In genomic region chr2:144607899-144608477, GRCh38 we compare ENCODE assay signal across 12 cellular contexts.
DNase-seq lines count a peak whose midpoint lies in the region; ATAC-seq and TF ChIP-seq lines count a peak whose summit lies in the region.
"Had no signal": no experiment of that assay in that cellular context is flagged by ENCODE, and none has a peak within 500 bp of the region (broad histone marks: within the 10 kb centered on the region; RNA-seq: fewer than 3 reads in every experiment).

No MANE protein-coding gene starts in this region.

- intact Hi-C loops in MCF 10A (cut with micrococcal nuclease) (no loop called here), mammary epithelial cell (cut with micrococcal nuclease) (no loop called here)

- H3K36me3 ChIP-seq in mammary epithelial cell (ENCODE audit: insufficient read depth, low read length), result no peaks in the 10 kb centered on the region
- H3K36me3 ChIP-seq in upper lobe of left lung, result no peaks in the 10 kb centered on the region

- H3K36me3 Mint-ChIP-seq in MCF 10A (ENCODE audit: insufficient read depth, unreplicated experiment) (no peaks in the 10 kb centered on the region), chondrocyte (ENCODE audit: low read depth) (no peaks in the 10 kb centered on the region), memory B cell (no peaks in the 10 kb centered on the region)
- H3K36me3 Mint-ChIP-seq: brain had no signal

- POLR2A ChIA-PET in MCF 10A (lab: Yijun Ruan, JAX), result interaction anchor here (0.9 to 1.2 kb wide), 4 partner anchors 11 to 52 kb away, joined by 3 to 4 read pairs (median 4); no protein-coding TSS in a partner anchor

- dilution Hi-C loops in mammary epithelial cell (cut with HindIII; ENCODE audit: low sequenced_read_pairs), result no loop called here

- DNase-seq in MCF 10A (ENCODE audit: unreplicated experiment) (peak; percentile 29), mammary epithelial cell (no peak), chondrocyte (ENCODE audit: low spot score) (no peak), memory B cell (ENCODE audit: low spot score in 2 of 2) (no peak), upper lobe of left lung (peak in 1 of 2 donors; percentile 29), HPDE6-E6E7 (ENCODE audit: extremely low spot score) (no peak), HuH-7 (ENCODE audit: low spot score) (no peak), NCI-H1105 (lab: John Stamatoyannopoulos, UW) (no peak)
- DNase-seq: activated CD8-positive, alpha-beta memory T cell treated with anti-CD3 and anti-CD28 coated beads for 24 hours; glutamatergic neuron; stimulated activated CD4-positive, alpha-beta T cell treated with anti-CD3 and anti-CD28 coated beads, Interleukin-4, amount 100 ng/mL, for 4 hours had no signal

- H3K4me3 Mint-ChIP-seq in MCF 10A (ENCODE audit: unreplicated experiment), result no peak overlapping the region
- H3K4me3 Mint-ChIP-seq in chondrocyte (ENCODE audit: unreplicated experiment), result peak overlapping the region; percentile 17
- H3K4me3 Mint-ChIP-seq in memory B cell, result no peak overlapping the region
- H3K4me3 Mint-ChIP-seq: brain had no signal

- TF ChIP-seq CTCF in MCF 10A (IDR thresholded peaks at IDR 0.05; ENCODE audit: unreplicated experiment) (no peak), mammary epithelial cell (conservative IDR thresholded peaks at IDR 0.05 in 1 of 2, IDR thresholded peaks at IDR 0.05 in 1 of 2; ENCODE audit: extremely low read depth in 1 of 2, insufficient read depth in 1 of 2, low read depth in 1 of 2, low read length in 2 of 2) (no peak), chondrocyte (IDR thresholded peaks at IDR 0.05) (peak; percentile 14), upper lobe of left lung (IDR thresholded peaks at IDR 0.05) (peak in 1 of 6 experiments; percentile 9)

- H3K4me3 ChIP-seq in mammary epithelial cell (replicated peaks in 1 of 3; ENCODE audit: insufficient read depth in 1 of 3, low read depth in 2 of 3, low read length in 3 of 3) (no peak overlapping the region), upper lobe of left lung (no peak overlapping the region)

- TF ChIP-seq POLR2A in upper lobe of left lung (IDR thresholded peaks at IDR 0.05), result no peak

- no peaks in the 10 kb centered on the region for H4K20me1 ChIP-seq in mammary epithelial cell (ENCODE audit: insufficient read depth, low read length)

- H3K27ac ChIP-seq in mammary epithelial cell (ENCODE audit: insufficient read depth, low read depth, low read length) (no peak overlapping the region), upper lobe of left lung (peak overlapping the region in 3 of 4 donors; percentile 69 to 78 (median 69))

- peaks cover 3% of the 10 kb centered on the region for H3K4me1 ChIP-seq in mammary epithelial cell (ENCODE audit: insufficient read depth, low read length)
- H3K4me1 ChIP-seq in upper lobe of left lung, result peaks cover 0 to 4% (median 2%) of the 10 kb centered on the region in 4 donors

- H3K27me3 ChIP-seq in mammary epithelial cell (ENCODE audit: insufficient read depth, low read length) (no peaks in the 10 kb centered on the region), upper lobe of left lung (no peaks in the 10 kb centered on the region)

- H3K27me3 Mint-ChIP-seq in MCF 10A (ENCODE audit: insufficient read depth, unreplicated experiment) (no peaks in the 10 kb centered on the region), chondrocyte (ENCODE audit: low read depth) (no peaks in the 10 kb centered on the region), memory B cell (no peaks in the 10 kb centered on the region)
- H3K27me3 Mint-ChIP-seq: brain had no signal

- H3K9me3 ChIP-seq in mammary epithelial cell (replicated peaks; ENCODE audit: insufficient read depth, low read length) (no peaks in the 10 kb centered on the region), upper lobe of left lung (no peaks in the 10 kb centered on the region)

- CTCF ChIA-PET in MCF 10A (lab: Yijun Ruan, JAX) (interaction anchor here (0.6 to 0.7 kb wide), 4 partner anchors 12 to 581 kb away, joined by 3 to 4 read pairs (median 3); no protein-coding TSS in a partner anchor), mammary epithelial cell (lab: Charles Lee; ENCODE audit: low non-redundant PET) (no interaction called here)

- no peaks in the 10 kb centered on the region for H3K79me2 ChIP-seq in mammary epithelial cell (ENCODE audit: insufficient read depth, low read length)

- no peak overlapping the region for H3K4me2 ChIP-seq in mammary epithelial cell (ENCODE audit: insufficient read depth, low read depth, low read length)

- ATAC-seq in memory B cell (ENCODE audit: low read depth) (peak; percentile 15), upper lobe of left lung (ENCODE audit: low FRiP score in 2 of 2) (peak in 1 of 2 donors; percentile 77)

- H3K9me3 Mint-ChIP-seq in MCF 10A (ENCODE audit: unreplicated experiment), result peaks cover 5% of the 10 kb centered on the region
- no peaks in the 10 kb centered on the region for H3K9me3 Mint-ChIP-seq in chondrocyte (ENCODE audit: low read depth)
- no peaks in the 10 kb centered on the region for H3K9me3 Mint-ChIP-seq in memory B cell

- 76% methylated on average over 6 of the region's 6 CpGs for WGBS in mammary epithelial cell (ENCODE audit: low coverage, missing lambda C conversion rate)
- 40 to 66% methylated on average over 6 of the region's 6 CpGs for WGBS in upper lobe of left lung, 2 donors

- H3K27ac Mint-ChIP-seq in MCF 10A (ENCODE audit: low read depth, unreplicated experiment) (peak overlapping the region; percentile 21), chondrocyte (ENCODE audit: unreplicated experiment) (peak overlapping the region; percentile 65), memory B cell (peak overlapping the region; percentile 32)

- no peak overlapping the region for H3K9ac ChIP-seq in mammary epithelial cell (ENCODE audit: insufficient read depth, low read length)

- no peak overlapping the region for H2AFZ ChIP-seq in mammary epithelial cell (ENCODE audit: low read depth, low read length)

- TF ChIP-seq EP300 in upper lobe of left lung (IDR thresholded peaks at IDR 0.05), result no peak

- BruUV-seq in MCF 10A (replicated peaks; lab: Mats Ljungman, UMichigan) (no TSS peak), mammary epithelial cell (replicated peaks; lab: Mats Ljungman, UMichigan) (no TSS peak)

- in situ Hi-C loops in mammary epithelial cell (cut with MboI; ENCODE audit: low sequenced_read_pairs in 2 of 2), result no loop called here

- peaks cover 16% of the 10 kb centered on the region for H3K4me1 Mint-ChIP-seq in MCF 10A (ENCODE audit: insufficient read depth, unreplicated experiment)
- H3K4me1 Mint-ChIP-seq in chondrocyte (ENCODE audit: low read depth), result peaks cover 34% of the 10 kb centered on the region
- H3K4me1 Mint-ChIP-seq in memory B cell, result peaks cover 15% of the 10 kb centered on the region
